In the genomic region with DNA sequence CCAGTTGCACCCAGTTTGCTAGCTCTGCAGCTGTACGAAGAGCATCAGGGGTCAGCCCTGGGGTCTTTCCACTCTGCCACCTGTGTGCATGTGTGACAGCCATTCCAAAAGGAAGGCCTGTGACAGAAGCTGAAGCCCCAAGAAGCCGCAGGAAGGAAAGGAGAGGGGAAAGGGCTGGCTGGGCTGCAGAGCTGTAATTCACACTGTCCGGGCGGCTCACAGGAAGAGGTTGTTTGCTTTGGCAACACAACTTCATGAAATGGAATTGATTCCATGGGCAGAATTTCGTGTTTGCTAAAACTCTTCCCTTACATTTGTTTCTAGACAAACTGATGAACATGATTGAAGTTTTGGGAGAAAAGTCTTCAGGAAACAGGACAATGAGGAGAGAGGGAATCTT, we compare ENCODE assay signal across 1 cellular context.
TF ChIP-seq lines count a peak whose summit lies in the region.

No MANE protein-coding gene starts in this region.

TF ChIP-seq in HepG2, 621 proteins besides CTCF, POLR2A, EP300 and RAD21:
- TF ChIP-seq IRF2 (CRISPR knock-in tag; IDR thresholded peaks at IDR 0.05) (no peak), ZNF567 (CRISPR knock-in tag; IDR thresholded peaks at IDR 0.05; ENCODE audit: borderline replicate concordance) (no peak), MXI1 (IDR thresholded peaks at IDR 0.05; ENCODE audit: borderline replicate concordance, low read depth, low read length) (no peak), ZNF773 (CRISPR knock-in tag; IDR thresholded peaks at IDR 0.05; ENCODE audit: borderline replicate concordance) (no peak), NKX3-1 (CRISPR knock-in tag; IDR thresholded peaks at IDR 0.05) (no peak), CENPX (CRISPR knock-in tag; IDR thresholded peaks at IDR 0.05) (no peak), ETV5 (CRISPR knock-in tag; IDR thresholded peaks at IDR 0.05; ENCODE audit: borderline replicate concordance) (no peak; the same call in 1 of the 2 replicates), KDM2A (CRISPR knock-in tag; IDR thresholded peaks at IDR 0.05; ENCODE audit: borderline replicate concordance, low read depth) (no peak)
- TF ChIP-seq, protein P1, sequence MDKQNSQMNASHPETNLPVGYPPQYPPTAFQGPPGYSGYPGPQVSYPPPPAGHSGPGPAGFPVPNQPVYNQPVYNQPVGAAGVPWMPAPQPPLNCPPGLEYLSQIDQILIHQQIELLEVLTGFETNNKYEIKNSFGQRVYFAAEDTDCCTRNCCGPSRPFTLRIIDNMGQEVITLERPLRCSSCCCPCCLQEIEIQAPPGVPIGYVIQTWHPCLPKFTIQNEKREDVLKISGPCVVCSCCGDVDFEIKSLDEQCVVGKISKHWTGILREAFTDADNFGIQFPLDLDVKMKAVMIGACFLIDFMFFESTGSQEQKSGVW (CRISPR knock-in tag; IDR thresholded peaks at IDR 0.05; ENCODE audit: borderline replicate concordance) = no peak
- TF ChIP-seq, protein P2, sequence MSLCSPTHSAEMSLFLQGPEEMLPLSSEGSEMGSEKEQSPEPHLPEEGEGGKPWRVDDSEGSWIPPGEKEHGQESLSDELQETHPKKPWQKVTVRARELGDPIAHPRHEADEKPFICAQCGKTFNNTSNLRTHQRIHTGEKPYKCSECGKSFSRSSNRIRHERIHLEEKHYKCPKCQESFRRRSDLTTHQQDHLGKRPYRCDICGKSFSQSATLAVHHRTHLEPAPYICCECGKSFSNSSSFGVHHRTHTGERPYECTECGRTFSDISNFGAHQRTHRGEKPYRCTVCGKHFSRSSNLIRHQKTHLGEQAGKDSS (CRISPR knock-in tag; IDR thresholded peaks at IDR 0.05; ENCODE audit: borderline replicate concordance, low read depth) = no peak
- TF ChIP-seq, protein P3, sequence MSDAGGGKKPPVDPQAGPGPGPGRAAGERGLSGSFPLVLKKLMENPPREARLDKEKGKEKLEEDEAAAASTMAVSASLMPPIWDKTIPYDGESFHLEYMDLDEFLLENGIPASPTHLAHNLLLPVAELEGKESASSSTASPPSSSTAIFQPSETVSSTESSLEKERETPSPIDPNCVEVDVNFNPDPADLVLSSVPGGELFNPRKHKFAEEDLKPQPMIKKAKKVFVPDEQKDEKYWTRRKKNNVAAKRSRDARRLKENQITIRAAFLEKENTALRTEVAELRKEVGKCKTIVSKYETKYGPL (CRISPR knock-in tag; IDR thresholded peaks at IDR 0.05) = no peak
